ENCODE assay signal across 1 cellular context in the genomic region with DNA sequence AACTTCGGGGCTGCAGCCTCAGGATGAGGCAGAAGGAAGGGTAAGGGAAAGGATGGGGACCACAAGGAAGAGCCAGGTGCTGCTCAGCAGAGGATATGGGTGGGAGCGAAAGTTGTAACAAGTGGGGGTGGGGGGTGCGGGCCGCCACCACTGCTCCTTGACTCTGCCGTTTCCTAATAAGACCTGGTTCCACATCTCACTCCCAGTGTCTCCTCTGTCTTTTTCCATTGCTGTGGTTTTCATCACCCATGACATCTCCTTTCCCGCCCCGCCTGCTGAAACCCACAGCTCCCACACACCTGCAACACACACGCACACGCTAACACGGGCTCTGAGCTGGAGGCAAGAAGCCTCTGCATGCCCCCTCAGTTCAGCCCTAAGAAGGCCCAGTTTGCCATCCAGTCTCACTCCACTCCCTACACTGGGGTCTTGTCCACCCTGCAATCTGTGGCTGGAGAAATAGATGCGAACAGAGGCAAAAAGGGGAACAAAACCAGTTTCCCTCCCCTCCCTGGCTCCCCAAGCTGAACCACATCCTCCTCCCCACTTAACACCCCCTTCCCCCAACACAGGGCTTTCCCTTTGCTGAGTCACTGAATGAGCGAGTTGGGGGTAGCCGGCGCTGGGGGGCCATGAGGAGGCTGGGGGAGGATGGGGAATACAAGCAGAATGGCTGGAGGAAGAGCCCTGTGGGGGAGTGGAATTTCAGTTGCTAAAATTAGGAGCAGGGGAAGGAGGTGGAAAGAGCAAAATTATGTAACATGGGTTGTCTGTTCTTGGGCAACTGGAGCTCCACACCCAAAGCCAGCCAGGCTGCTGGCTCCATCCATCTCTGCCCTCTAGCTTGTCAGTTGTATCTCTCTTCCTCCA.
TF ChIP-seq lines count a peak whose summit lies in the region.

No MANE protein-coding gene starts in this region.

TF ChIP-seq in K562, 482 proteins besides CTCF, POLR2A, EP300 and RAD21 (continued from another document and continues in another):
- TF ChIP-seq ELF4 (CRISPR knock-in tag; IDR thresholded peaks at IDR 0.05) (0 out of 2 replicates have a peak, but pooled peaks have one; percentile 3), TEAD1 (CRISPR knock-in tag; IDR thresholded peaks at IDR 0.05) (peak in 1 of 2 experiments; percentile 4; a peak in 1 of 4 replicates), JUND (IDR thresholded peaks at IDR 0.05; ENCODE audit: borderline replicate concordance, low read depth, low read length) (peak; percentile 57), JUND (tag; IDR thresholded peaks at IDR 0.05; ENCODE audit: borderline replicate concordance, low read depth, low read length) (no peak; the same call in 2 of the 3 replicates), RFX7 (CRISPR knock-in tag; IDR thresholded peaks at IDR 0.05) (no peak), EP400 (IDR thresholded peaks at IDR 0.05) (peak; percentile 34; the same call in 1 of the 2 replicates), IRF2 (CRISPR knock-in tag; IDR thresholded peaks at IDR 0.05) (no peak), SMAD1 (IDR thresholded peaks at IDR 0.05; ENCODE audit: low read depth, low read length, partially characterized antibody) (no peak), NELFE (IDR thresholded peaks at IDR 0.05; ENCODE audit: insufficient read depth, insufficient read length) (no peak), CBFA2T3 (IDR thresholded peaks at IDR 0.05) (peak; percentile 43; the same call in 1 of the 2 replicates), LEF1 (IDR thresholded peaks at IDR 0.05) (peak; percentile 82), CC2D1A (IDR thresholded peaks at IDR 0.05) (no peak), HSF4 (CRISPR knock-in tag; IDR thresholded peaks at IDR 0.05; ENCODE audit: borderline replicate concordance) (0 out of 2 replicates have a peak, but pooled peaks have one; percentile 47), ZNF79 (CRISPR knock-in tag; IDR thresholded peaks at IDR 0.05; ENCODE audit: low read depth) (0 out of 2 replicates have a peak, but pooled peaks have one; percentile 3), POLR2H (tag; IDR thresholded peaks at IDR 0.05; ENCODE audit: low read depth) (peak; percentile 41; the same call in 1 of the 2 replicates), ZBTB17 (CRISPR knock-in tag; IDR thresholded peaks at IDR 0.05) (no peak), SMARCA4 (IDR thresholded peaks at IDR 0.05) (peak; percentile 61), ETS2 (tag; IDR thresholded peaks at IDR 0.05; ENCODE audit: borderline replicate concordance, poor library complexity, severe bottlenecking) (no peak), COPS2 (conservative IDR thresholded peaks at IDR 0.05) (no peak), SETDB1 (IDR thresholded peaks at IDR 0.05; ENCODE audit: low read length) (no peak), ZC3H4 (CRISPR knock-in tag; IDR thresholded peaks at IDR 0.05; ENCODE audit: borderline replicate concordance) (no peak), NCOR1 (IDR thresholded peaks at IDR 0.05) (peak; percentile 68), CBFB (CRISPR knock-in tag; IDR thresholded peaks at IDR 0.05) (no peak), CEBPB (tag; IDR thresholded peaks at IDR 0.05) (peak; percentile 61), BRD4 (IDR thresholded peaks at IDR 0.05) (0 out of 2 replicates have a peak, but pooled peaks have one; percentile 22), MAZ (CRISPR knock-in tag; conservative IDR thresholded peaks at IDR 0.05 in 1 of 2, IDR thresholded peaks at IDR 0.05 in 1 of 2) (peak; percentile 67 to 73; a peak in 2 of 4 replicates), POLR2AphosphoS5 (IDR thresholded peaks at IDR 0.05; ENCODE audit: control insufficient read depth, insufficient read depth, low read depth, low read length) (0 out of 2 replicates have a peak, but pooled peaks have one; percentile 50), SMARCC2 (IDR thresholded peaks at IDR 0.05; ENCODE audit: low read depth) (no peak)
- TF ChIP-seq, protein P1, sequence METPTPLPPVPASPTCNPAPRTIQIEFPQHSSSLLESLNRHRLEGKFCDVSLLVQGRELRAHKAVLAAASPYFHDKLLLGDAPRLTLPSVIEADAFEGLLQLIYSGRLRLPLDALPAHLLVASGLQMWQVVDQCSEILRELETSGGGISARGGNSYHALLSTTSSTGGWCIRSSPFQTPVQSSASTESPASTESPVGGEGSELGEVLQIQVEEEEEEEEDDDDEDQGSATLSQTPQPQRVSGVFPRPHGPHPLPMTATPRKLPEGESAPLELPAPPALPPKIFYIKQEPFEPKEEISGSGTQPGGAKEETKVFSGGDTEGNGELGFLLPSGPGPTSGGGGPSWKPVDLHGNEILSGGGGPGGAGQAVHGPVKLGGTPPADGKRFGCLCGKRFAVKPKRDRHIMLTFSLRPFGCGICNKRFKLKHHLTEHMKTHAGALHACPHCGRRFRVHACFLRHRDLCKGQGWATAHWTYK (CRISPR knock-in tag; IDR thresholded peaks at IDR 0.05): no peak
- TF ChIP-seq, protein P2, sequence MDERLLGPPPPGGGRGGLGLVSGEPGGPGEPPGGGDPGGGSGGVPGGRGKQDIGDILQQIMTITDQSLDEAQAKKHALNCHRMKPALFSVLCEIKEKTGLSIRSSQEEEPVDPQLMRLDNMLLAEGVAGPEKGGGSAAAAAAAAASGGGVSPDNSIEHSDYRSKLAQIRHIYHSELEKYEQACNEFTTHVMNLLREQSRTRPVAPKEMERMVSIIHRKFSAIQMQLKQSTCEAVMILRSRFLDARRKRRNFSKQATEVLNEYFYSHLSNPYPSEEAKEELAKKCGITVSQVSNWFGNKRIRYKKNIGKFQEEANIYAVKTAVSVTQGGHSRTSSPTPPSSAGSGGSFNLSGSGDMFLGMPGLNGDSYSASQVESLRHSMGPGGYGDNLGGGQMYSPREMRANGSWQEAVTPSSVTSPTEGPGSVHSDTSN (CRISPR knock-in tag; IDR thresholded peaks at IDR 0.05; ENCODE audit: low read depth): no peak
- TF ChIP-seq, protein P2 (tag; conservative IDR thresholded peaks at IDR 0.05; ENCODE audit: low read depth): no peak
- TF ChIP-seq, protein P3, sequence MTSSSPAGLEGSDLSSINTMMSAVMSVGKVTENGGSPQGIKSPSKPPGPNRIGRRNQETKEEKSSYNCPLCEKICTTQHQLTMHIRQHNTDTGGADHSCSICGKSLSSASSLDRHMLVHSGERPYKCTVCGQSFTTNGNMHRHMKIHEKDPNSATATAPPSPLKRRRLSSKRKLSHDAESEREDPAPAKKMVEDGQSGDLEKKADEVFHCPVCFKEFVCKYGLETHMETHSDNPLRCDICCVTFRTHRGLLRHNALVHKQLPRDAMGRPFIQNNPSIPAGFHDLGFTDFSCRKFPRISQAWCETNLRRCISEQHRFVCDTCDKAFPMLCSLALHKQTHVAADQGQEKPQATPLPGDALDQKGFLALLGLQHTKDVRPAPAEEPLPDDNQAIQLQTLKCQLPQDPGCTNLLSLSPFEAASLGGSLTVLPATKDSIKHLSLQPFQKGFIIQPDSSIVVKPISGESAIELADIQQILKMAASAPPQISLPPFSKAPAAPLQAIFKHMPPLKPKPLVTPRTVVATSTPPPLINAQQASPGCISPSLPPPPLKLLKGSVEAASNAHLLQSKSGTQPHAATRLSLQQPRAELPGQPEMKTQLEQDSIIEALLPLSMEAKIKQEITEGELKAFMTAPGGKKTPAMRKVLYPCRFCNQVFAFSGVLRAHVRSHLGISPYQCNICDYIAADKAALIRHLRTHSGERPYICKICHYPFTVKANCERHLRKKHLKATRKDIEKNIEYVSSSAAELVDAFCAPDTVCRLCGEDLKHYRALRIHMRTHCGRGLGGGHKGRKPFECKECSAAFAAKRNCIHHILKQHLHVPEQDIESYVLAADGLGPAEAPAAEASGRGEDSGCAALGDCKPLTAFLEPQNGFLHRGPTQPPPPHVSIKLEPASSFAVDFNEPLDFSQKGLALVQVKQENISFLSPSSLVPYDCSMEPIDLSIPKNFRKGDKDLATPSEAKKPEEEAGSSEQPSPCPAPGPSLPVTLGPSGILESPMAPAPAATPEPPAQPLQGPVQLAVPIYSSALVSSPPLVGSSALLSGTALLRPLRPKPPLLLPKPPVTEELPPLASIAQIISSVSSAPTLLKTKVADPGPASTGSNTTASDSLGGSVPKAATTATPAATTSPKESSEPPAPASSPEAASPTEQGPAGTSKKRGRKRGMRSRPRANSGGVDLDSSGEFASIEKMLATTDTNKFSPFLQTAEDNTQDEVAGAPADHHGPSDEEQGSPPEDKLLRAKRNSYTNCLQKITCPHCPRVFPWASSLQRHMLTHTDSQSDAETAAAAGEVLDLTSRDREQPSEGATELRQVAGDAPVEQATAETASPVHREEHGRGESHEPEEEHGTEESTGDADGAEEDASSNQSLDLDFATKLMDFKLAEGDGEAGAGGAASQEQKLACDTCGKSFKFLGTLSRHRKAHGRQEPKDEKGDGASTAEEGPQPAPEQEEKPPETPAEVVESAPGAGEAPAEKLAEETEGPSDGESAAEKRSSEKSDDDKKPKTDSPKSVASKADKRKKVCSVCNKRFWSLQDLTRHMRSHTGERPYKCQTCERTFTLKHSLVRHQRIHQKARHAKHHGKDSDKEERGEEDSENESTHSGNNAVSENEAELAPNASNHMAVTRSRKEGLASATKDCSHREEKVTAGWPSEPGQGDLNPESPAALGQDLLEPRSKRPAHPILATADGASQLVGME (CRISPR knock-in tag; IDR thresholded peaks at IDR 0.05): no peak; the same call in 1 of the 2 replicates
- TF ChIP-seq, protein P4, sequence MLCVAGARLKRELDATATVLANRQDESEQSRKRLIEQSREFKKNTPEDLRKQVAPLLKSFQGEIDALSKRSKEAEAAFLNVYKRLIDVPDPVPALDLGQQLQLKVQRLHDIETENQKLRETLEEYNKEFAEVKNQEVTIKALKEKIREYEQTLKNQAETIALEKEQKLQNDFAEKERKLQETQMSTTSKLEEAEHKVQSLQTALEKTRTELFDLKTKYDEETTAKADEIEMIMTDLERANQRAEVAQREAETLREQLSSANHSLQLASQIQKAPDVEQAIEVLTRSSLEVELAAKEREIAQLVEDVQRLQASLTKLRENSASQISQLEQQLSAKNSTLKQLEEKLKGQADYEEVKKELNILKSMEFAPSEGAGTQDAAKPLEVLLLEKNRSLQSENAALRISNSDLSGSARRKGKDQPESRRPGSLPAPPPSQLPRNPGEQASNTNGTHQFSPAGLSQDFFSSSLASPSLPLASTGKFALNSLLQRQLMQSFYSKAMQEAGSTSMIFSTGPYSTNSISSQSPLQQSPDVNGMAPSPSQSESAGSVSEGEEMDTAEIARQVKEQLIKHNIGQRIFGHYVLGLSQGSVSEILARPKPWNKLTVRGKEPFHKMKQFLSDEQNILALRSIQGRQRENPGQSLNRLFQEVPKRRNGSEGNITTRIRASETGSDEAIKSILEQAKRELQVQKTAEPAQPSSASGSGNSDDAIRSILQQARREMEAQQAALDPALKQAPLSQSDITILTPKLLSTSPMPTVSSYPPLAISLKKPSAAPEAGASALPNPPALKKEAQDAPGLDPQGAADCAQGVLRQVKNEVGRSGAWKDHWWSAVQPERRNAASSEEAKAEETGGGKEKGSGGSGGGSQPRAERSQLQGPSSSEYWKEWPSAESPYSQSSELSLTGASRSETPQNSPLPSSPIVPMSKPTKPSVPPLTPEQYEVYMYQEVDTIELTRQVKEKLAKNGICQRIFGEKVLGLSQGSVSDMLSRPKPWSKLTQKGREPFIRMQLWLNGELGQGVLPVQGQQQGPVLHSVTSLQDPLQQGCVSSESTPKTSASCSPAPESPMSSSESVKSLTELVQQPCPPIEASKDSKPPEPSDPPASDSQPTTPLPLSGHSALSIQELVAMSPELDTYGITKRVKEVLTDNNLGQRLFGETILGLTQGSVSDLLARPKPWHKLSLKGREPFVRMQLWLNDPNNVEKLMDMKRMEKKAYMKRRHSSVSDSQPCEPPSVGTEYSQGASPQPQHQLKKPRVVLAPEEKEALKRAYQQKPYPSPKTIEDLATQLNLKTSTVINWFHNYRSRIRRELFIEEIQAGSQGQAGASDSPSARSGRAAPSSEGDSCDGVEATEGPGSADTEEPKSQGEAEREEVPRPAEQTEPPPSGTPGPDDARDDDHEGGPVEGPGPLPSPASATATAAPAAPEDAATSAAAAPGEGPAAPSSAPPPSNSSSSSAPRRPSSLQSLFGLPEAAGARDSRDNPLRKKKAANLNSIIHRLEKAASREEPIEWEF (CRISPR knock-in tag; IDR thresholded peaks at IDR 0.05): no peak
